In the genomic region with DNA sequence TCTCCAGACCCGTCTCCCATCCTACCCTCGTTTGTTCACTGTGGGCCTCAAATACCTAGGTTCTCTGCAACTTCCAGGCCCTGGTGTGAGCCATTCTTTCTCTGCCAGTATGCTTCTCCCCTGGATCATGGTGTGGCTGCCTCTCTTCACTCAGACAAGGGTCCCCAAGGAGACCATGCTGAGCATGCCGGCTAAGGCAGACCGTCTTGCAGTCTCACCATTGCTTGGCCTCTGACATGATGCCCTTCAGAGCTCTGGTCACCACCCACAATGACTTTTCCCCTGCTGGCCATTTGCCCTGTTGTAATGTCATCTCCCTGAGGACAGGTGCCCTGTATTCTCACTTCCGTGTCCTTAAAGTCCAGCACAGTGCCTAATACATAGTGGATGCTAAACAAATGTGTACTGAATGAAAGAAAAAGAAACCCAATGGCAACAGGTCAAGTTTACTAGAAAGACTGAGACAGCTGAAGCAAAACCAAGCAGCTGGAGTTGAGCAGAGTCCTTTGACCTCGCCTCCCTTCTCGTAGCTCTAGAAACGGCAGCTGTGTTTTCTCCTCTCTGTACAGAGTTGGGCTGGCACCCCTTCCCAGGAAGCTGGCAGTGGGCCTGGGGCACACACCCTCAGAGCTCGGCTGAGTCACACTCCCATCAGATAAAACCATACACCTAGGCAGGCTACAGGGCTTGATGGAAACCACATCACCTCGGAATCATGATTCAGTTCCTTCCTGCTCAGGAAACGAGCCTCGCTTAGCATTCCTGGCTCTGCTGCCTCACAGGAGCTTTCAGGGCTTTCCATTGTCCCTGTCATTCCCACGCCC, we compare ENCODE assay signal across 8 cellular contexts. TPM values are rescaled to one million over a fixed set of nuclear protein-coding genes. Genes with fewer than 3 reads are reported as not detected.
A peak's percentile ranks its signal among the peaks of the same experiment; 100 is the strongest.
DNase-seq lines count a peak whose midpoint lies in the region; ATAC-seq, FAIRE-seq and TF ChIP-seq lines count a peak whose summit lies in the region.

No MANE protein-coding gene starts in this region.

- ATAC-seq in HG02885 (IDR thresholded peaks at IDR 0.05; ENCODE audit: poor library complexity, unreplicated experiment) (no peak), GM18502 (IDR thresholded peaks at IDR 0.05; ENCODE audit: poor library complexity, unreplicated experiment) (no peak)

- peaks cover 8% of the 10 kb centered on the region for H4K20me1 ChIP-seq in astrocyte (ENCODE audit: insufficient read depth, low read length)

- no peaks in the 10 kb centered on the region for H3K79me2 ChIP-seq in astrocyte (ENCODE audit: insufficient read depth, low read length)

- no peaks in the 10 kb centered on the region for H3K27me3 Mint-ChIP-seq in astrocyte (ENCODE audit: low read depth, unreplicated experiment)

- H3K4me2 ChIP-seq in astrocyte (ENCODE audit: low read length), result peak overlapping the region; percentile 60

- no peak overlapping the region for H3K27ac Mint-ChIP-seq in astrocyte (ENCODE audit: unreplicated experiment)

- no peak overlapping the region for H3K4me3 Mint-ChIP-seq in astrocyte (ENCODE audit: unreplicated experiment)

- DNase-seq in EL, result peak; percentile 64
- DNase-seq in astrocyte (ENCODE audit: low read depth), result peak; percentile 77
- peak; percentile 69 for DNase-seq in iris pigment epithelial cell (ENCODE audit: low read depth)
- peak in 2 of 3 experiments; percentile 42 to 47 for DNase-seq in stimulated activated CD4-positive, alpha-beta T cell treated with anti-CD3 and anti-CD28 coated beads, TNF-alpha, amount 100 ng/mL, for 4 hours (ENCODE audit: low read depth in 3 of 3)
- DNase-seq in superior temporal gyrus (ENCODE audit: extremely low spot score), result no peak

- no peaks in the 10 kb centered on the region for H3K27me3 ChIP-seq in astrocyte (ENCODE audit: insufficient read depth, low read length)

- no peak overlapping the region for H3K9ac ChIP-seq in astrocyte (ENCODE audit: low read length)

- no peaks in the 10 kb centered on the region for H3K9me3 ChIP-seq in astrocyte (ENCODE audit: insufficient read depth, low read depth, low read length)

- peak; percentile 34; the same call in 1 of the 2 replicates for TF ChIP-seq POLR2A in Raji (IDR thresholded peaks at IDR 0.05; ENCODE audit: insufficient read depth, low read depth, low read length)

- H3K4me1 Mint-ChIP-seq in astrocyte (ENCODE audit: low read depth, unreplicated experiment), result peaks cover 12% of the 10 kb centered on the region

- H3K4me1 ChIP-seq in astrocyte (ENCODE audit: insufficient read depth, low read length), result peaks cover 22% of the 10 kb centered on the region

- FAIRE-seq in astrocyte (lab: Jason Lieb, UNC), result peak; percentile 93

- no peak overlapping the region for H3K4me3 ChIP-seq in astrocyte (ENCODE audit: insufficient read depth, low read depth, low read length)

- H3K9me3 Mint-ChIP-seq in astrocyte (ENCODE audit: unreplicated experiment), result no peaks in the 10 kb centered on the region

- no peak overlapping the region for H2AFZ ChIP-seq in astrocyte (ENCODE audit: low read depth, low read length)

- H3K36me3 Mint-ChIP-seq in astrocyte (ENCODE audit: low read depth, unreplicated experiment), result peaks cover 13% of the 10 kb centered on the region

- H3K27ac ChIP-seq in astrocyte (ENCODE audit: low read depth, low read length), result no peak overlapping the region

- H3K36me3 ChIP-seq in astrocyte (ENCODE audit: insufficient read depth, low read length), result peaks cover 21% of the 10 kb centered on the region

- no peak for TF ChIP-seq CTCF in astrocyte (IDR thresholded peaks at IDR 0.05; ENCODE audit: insufficient read depth, low read depth, low read length)

RNA-seq across cellular contexts. Expression of a gene that starts 8.6 kb away (rescaled TPM):
- 0.25 and 0.36 TPM in 2 replicates for total RNA-seq in astrocyte

RNA-seq across cellular contexts. Expression of a gene that starts 18.8 kb away (rescaled TPM):
- 51.4 and 56.3 TPM in 2 replicates for total RNA-seq in astrocyte

RNA-seq across cellular contexts. Expression of a gene that starts 22.2 kb away (rescaled TPM):
- total RNA-seq in astrocyte, result 103 and 105 TPM in 2 replicates

RNA-seq across cellular contexts. Expression of a gene that starts 28.8 kb away (rescaled TPM):
- total RNA-seq in astrocyte, result 8.9 and 9.1 TPM in 2 replicates
